ENCODE assay signal across 24 cellular contexts in the genomic region with DNA sequence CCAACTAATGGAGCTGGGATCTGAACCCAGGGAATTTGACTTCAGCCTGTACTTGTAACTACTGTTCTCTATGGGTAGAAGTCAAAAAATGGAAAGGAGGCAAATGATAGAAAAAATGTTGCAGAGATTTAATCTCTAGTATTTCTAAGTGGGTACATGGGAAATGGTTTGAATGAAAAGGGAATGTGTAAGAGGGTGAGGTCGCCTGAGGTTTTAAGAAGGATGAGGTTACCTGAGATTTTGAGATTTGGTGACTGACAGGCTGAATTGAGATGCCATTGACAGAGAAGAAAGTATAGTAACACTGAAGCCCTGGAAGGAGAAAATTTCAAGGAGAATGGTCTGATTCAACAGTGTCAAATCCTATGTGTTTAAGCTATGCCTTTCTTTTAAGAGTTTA. TPM values are rescaled to one million over a fixed set of nuclear protein-coding genes. Genes with fewer than 3 reads are reported as not detected.
DNase-seq lines count a peak whose midpoint lies in the region; ATAC-seq and TF ChIP-seq lines count a peak whose summit lies in the region.
"Had no signal": no experiment of that assay in that cellular context is flagged by ENCODE, and none has a peak within 500 bp of the region (broad histone marks: within the 10 kb centered on the region; RNA-seq: fewer than 3 reads in every experiment).

No MANE protein-coding gene starts in this region.

- no peak overlapping the region for H3K9ac ChIP-seq in KMS-11

- DNase-seq in CD4-positive, CD25-positive, alpha-beta regulatory T cell: no peak
- DNase-seq in T-helper 17 cell: no peak
- no peak for DNase-seq in glutamatergic neuron
- no peak for DNase-seq in SK-N-DZ (ENCODE audit: low spot score)
- no peak for DNase-seq in GDM1 (lab: John Stamatoyannopoulos, UW)
- no peak for DNase-seq in activated CD4-positive, alpha-beta T cell treated with anti-CD3 and anti-CD28 coated beads, Interleukin-2, amount 10 ng/mL, durations not matched to agents 7 days and 5 days
- DNase-seq: Caco-2; CD4-positive, alpha-beta T cell; DND-41; NCI-H1105; NCI-H146; NCI-H2081 treated with DMSO at 0.1 percent for 48 hours; NCI-H2171 treated with DMSO at 0.1 percent for 48 hours; NCI-H524 treated with DMSO at 0.1 percent for 48 hours; NCI-H82; RPMI8226; SHP77; SW 1271 had no signal

- H2AFZ ChIP-seq in KMS-11 (ENCODE audit: low read depth): no peak overlapping the region
- H2AFZ ChIP-seq: GM23338 had no signal

- peaks cover 14% of the 10 kb centered on the region for H3K27me3 Mint-ChIP-seq in CD4-positive, CD25-positive, alpha-beta regulatory T cell
- H3K27me3 Mint-ChIP-seq in T-helper 17 cell: no peaks in the 10 kb centered on the region
- H3K27me3 Mint-ChIP-seq in glutamatergic neuron (ENCODE audit: unreplicated experiment): peaks cover 6% of the 10 kb centered on the region
- H3K27me3 Mint-ChIP-seq in activated CD4-positive, alpha-beta T cell treated with anti-CD3 and anti-CD28 coated beads, Interleukin-2, amount 10 ng/mL, durations not matched to agents 7 days and 5 days: peaks cover 30% of the 10 kb centered on the region
- H3K27me3 Mint-ChIP-seq: CD4-positive, alpha-beta T cell had no signal

- H3K36me3 Mint-ChIP-seq in CD4-positive, CD25-positive, alpha-beta regulatory T cell: peaks cover 9% of the 10 kb centered on the region
- H3K36me3 Mint-ChIP-seq in T-helper 17 cell (ENCODE audit: low read depth) (peaks cover 8% of the 10 kb centered on the region), glutamatergic neuron (ENCODE audit: unreplicated experiment) (no peaks in the 10 kb centered on the region)
- H3K36me3 Mint-ChIP-seq in activated CD4-positive, alpha-beta T cell treated with anti-CD3 and anti-CD28 coated beads, Interleukin-2, amount 10 ng/mL, durations not matched to agents 7 days and 5 days (ENCODE audit: low read depth): peaks cover 2% of the 10 kb centered on the region

- POLR2A ChIA-PET in activated CD4-positive, alpha-beta T cell treated with anti-CD3 and anti-CD28 coated beads, Interleukin-2, amount 10 ng/mL, durations not matched to agents 7 days and 5 days (lab: Charles Lee): no interaction called here

- TF ChIP-seq CTCF in KMS-11 (conservative IDR thresholded peaks at IDR 0.05; ENCODE audit: low read depth, low read length) (no peak), glutamatergic neuron (IDR thresholded peaks at IDR 0.05; ENCODE audit: partially characterized antibody, unreplicated experiment) (no peak)

- CTCF ChIA-PET in activated CD4-positive, alpha-beta T cell treated with anti-CD3 and anti-CD28 coated beads, Interleukin-2, amount 10 ng/mL, durations not matched to agents 7 days and 5 days (lab: Charles Lee): interaction anchor here (0.8 kb wide), 1 partner anchor 68 kb away, joined by 4 read pairs; no protein-coding TSS in a partner anchor

- no peak for ATAC-seq in CD4-positive, CD25-positive, alpha-beta regulatory T cell (ENCODE audit: low read depth in 2 of 2)
- no peak for ATAC-seq in T-helper 17 cell
- ATAC-seq in HG02884 (IDR thresholded peaks at IDR 0.05; ENCODE audit: unreplicated experiment): no peak
- ATAC-seq: GM23338 had no signal

- no peaks in the 10 kb centered on the region for H3K36me3 ChIP-seq in CD4-positive, CD25-positive, alpha-beta regulatory T cell (ENCODE audit: control insufficient read depth, insufficient read depth, low read length)
- no peaks in the 10 kb centered on the region for H3K36me3 ChIP-seq in KMS-11 (ENCODE audit: insufficient read depth)

- H4K20me1 ChIP-seq in KMS-11 (ENCODE audit: insufficient read depth): no peaks in the 10 kb centered on the region

- no peak overlapping the region for H3K27ac ChIP-seq in CD4-positive, CD25-positive, alpha-beta regulatory T cell (ENCODE audit: insufficient read depth, low read length, poor library complexity, severe bottlenecking)
- no peak overlapping the region for H3K27ac ChIP-seq in KMS-11
- H3K27ac ChIP-seq: SK-N-MC had no signal

- peak overlapping the region; percentile 15; the same call in 1 of the 2 replicates for H3K4me2 ChIP-seq in KMS-11
- H3K4me2 ChIP-seq: GM23338 had no signal

- no peaks in the 10 kb centered on the region for H3K27me3 ChIP-seq in CD4-positive, CD25-positive, alpha-beta regulatory T cell (ENCODE audit: control insufficient read depth, insufficient read depth, low read length)
- no peaks in the 10 kb centered on the region for H3K27me3 ChIP-seq in KMS-11 (ENCODE audit: insufficient read depth, low read depth)

- H3K4me3 ChIP-seq in CD4-positive, CD25-positive, alpha-beta regulatory T cell (ENCODE audit: low read depth, low read length): peak overlapping the region; percentile 15
- H3K4me3 ChIP-seq in KMS-11 (IDR thresholded peaks at IDR 0.05; ENCODE audit: insufficient read depth, low read depth, low read length): no peak overlapping the region
- H3K4me3 ChIP-seq: GM23338, HAP-1, SK-N-MC had no signal

- no peaks in the 10 kb centered on the region for H3K9me3 ChIP-seq in CD4-positive, CD25-positive, alpha-beta regulatory T cell (ENCODE audit: control insufficient read depth in 2 of 2, low read length in 2 of 2)
- no peaks in the 10 kb centered on the region for H3K9me3 ChIP-seq in T-helper 17 cell (ENCODE audit: control insufficient read depth, low read length, poor library complexity, severe bottlenecking)
- H3K9me3 ChIP-seq: Caco-2, HAP-1 had no signal

- H3K9me3 Mint-ChIP-seq in CD4-positive, CD25-positive, alpha-beta regulatory T cell: peaks cover 0 to 4% (median 0%) of the 10 kb centered on the region in 7 donors
- peaks cover 5% of the 10 kb centered on the region for H3K9me3 Mint-ChIP-seq in glutamatergic neuron (ENCODE audit: unreplicated experiment)
- H3K9me3 Mint-ChIP-seq in activated CD4-positive, alpha-beta T cell treated with anti-CD3 and anti-CD28 coated beads, Interleukin-2, amount 10 ng/mL, durations not matched to agents 7 days and 5 days: no peaks in the 10 kb centered on the region
- H3K9me3 Mint-ChIP-seq: CD4-positive, alpha-beta T cell; GM23338 had no signal

- peaks cover 19% of the 10 kb centered on the region for H3K4me1 ChIP-seq in CD4-positive, CD25-positive, alpha-beta regulatory T cell (ENCODE audit: control insufficient read depth, insufficient read depth, low read length, poor library complexity, severe bottlenecking)
- peaks cover 54% of the 10 kb centered on the region for H3K4me1 ChIP-seq in KMS-11 (ENCODE audit: low read depth, poor library complexity, severe bottlenecking)

- no peak overlapping the region for H3K4me3 Mint-ChIP-seq in CD4-positive, CD25-positive, alpha-beta regulatory T cell
- no peak overlapping the region for H3K4me3 Mint-ChIP-seq in T-helper 17 cell
- H3K4me3 Mint-ChIP-seq in glutamatergic neuron (ENCODE audit: unreplicated experiment): peak overlapping the region; percentile 16
- no peak overlapping the region for H3K4me3 Mint-ChIP-seq in activated CD4-positive, alpha-beta T cell treated with anti-CD3 and anti-CD28 coated beads, Interleukin-2, amount 10 ng/mL, durations not matched to agents 7 days and 5 days
- H3K4me3 Mint-ChIP-seq: B cell; CD4-positive, alpha-beta T cell; GM23338 had no signal

- peaks cover 26 to 39% (median 33%) of the 10 kb centered on the region in 4 donors for H3K4me1 Mint-ChIP-seq in CD4-positive, CD25-positive, alpha-beta regulatory T cell
- H3K4me1 Mint-ChIP-seq in T-helper 17 cell (peaks cover 35% of the 10 kb centered on the region), glutamatergic neuron (ENCODE audit: low read depth, unreplicated experiment) (peaks cover 25% of the 10 kb centered on the region)
- peaks cover 20% of the 10 kb centered on the region for H3K4me1 Mint-ChIP-seq in activated CD4-positive, alpha-beta T cell treated with anti-CD3 and anti-CD28 coated beads, Interleukin-2, amount 10 ng/mL, durations not matched to agents 7 days and 5 days

- H3K79me2 ChIP-seq in KMS-11 (ENCODE audit: insufficient read depth, low read depth): peaks cover 71% of the 10 kb centered on the region

- peak overlapping the region in 1 of 3 donors; percentile 3 for H3K27ac Mint-ChIP-seq in CD4-positive, CD25-positive, alpha-beta regulatory T cell
- H3K27ac Mint-ChIP-seq in T-helper 17 cell (peak overlapping the region; percentile 82), glutamatergic neuron (ENCODE audit: unreplicated experiment) (no peak overlapping the region)
- H3K27ac Mint-ChIP-seq in activated CD4-positive, alpha-beta T cell treated with anti-CD3 and anti-CD28 coated beads, Interleukin-2, amount 10 ng/mL, durations not matched to agents 7 days and 5 days: no peak overlapping the region
- H3K27ac Mint-ChIP-seq: B cell; CD4-positive, alpha-beta T cell; GM23338 had no signal

RNA-seq across cellular contexts. Expression of gene CAMSAP2, which starts 5.5 kb away (rescaled TPM):
- 8.4 TPM for total RNA-seq in CD4-positive, CD25-positive, alpha-beta regulatory T cell
- polyA plus RNA-seq in CD4-positive, CD25-positive, alpha-beta regulatory T cell: 1 to 10 TPM in 1 of 4 donors, under 1 TPM in 3; 0.13 to 1.3 (median 0.46) TPM
- total RNA-seq in T-helper 17 cell (1 to 10 TPM; 2.8 to 3.1 TPM), glutamatergic neuron (ENCODE audit: unreplicated experiment) (51.1 TPM)
- 13.5 and 13.8 TPM in 2 replicates for polyA plus RNA-seq in SK-N-DZ (2014; cell fraction: cytosol; rRNA removed)
- polyA plus RNA-seq in SK-N-DZ (2014; cell fraction: nucleus; rRNA removed): 18.8 and 23.8 TPM in 2 replicates
- total RNA-seq in activated CD4-positive, alpha-beta T cell treated with anti-CD3 and anti-CD28 coated beads, Interleukin-2, amount 10 ng/mL, durations not matched to agents 7 days and 5 days: under 1 TPM; 0.81 to 0.82 TPM
